In genomic region chr11:34345012-34345804, GRCh38 we compare ENCODE assay signal across 8 cellular contexts. TPM values are rescaled to one million over a fixed set of nuclear protein-coding genes. Genes with fewer than 3 reads are reported as not detected.
DNase-seq lines count a peak whose midpoint lies in the region; ATAC-seq and TF ChIP-seq lines count a peak whose summit lies in the region.

No MANE protein-coding gene starts in this region.

- no TSS peak for BruUV-seq in OCI-LY7 (replicated peaks; lab: Mats Ljungman, UMichigan)

- CTCF ChIA-PET in OCI-LY7 (lab: Charles Lee; ENCODE audit: unreplicated experiment): no interaction called here

- no peaks in the 10 kb centered on the region for H3K27me3 ChIP-seq in Karpas-422 (ENCODE audit: low read length)

- POLR2A ChIA-PET in OCI-LY7 (lab: Charles Lee): interaction anchor here (0.7 to 0.9 kb wide), 2 partner anchors 8 to 12 kb away, joined by 3 to 4 read pairs; no protein-coding TSS in a partner anchor

- H2AFZ ChIP-seq in OCI-LY7 (ENCODE audit: low read length) (no peak overlapping the region), Karpas-422 (ENCODE audit: low read length) (no peak overlapping the region)

- no peak overlapping the region for H3K4me2 ChIP-seq in OCI-LY7 (ENCODE audit: low read length)
- no peak overlapping the region for H3K4me2 ChIP-seq in Karpas-422 (ENCODE audit: low read depth, low read length, poor library complexity, severe bottlenecking)

- H3K9me2 ChIP-seq in OCI-LY7 (ENCODE audit: insufficient read depth, low read length) (no peaks in the 10 kb centered on the region), Karpas-422 (replicated peaks; ENCODE audit: insufficient read depth, low read length) (no peaks in the 10 kb centered on the region)

- no peaks in the 10 kb centered on the region for H3K36me3 ChIP-seq in OCI-LY7 (ENCODE audit: insufficient read depth, low read length)
- no peaks in the 10 kb centered on the region for H3K36me3 ChIP-seq in Karpas-422 (ENCODE audit: insufficient read depth, low read length)

- H3K4me3 ChIP-seq in OCI-LY7 (ENCODE audit: low read depth, low read length, poor library complexity, severe bottlenecking): no peak overlapping the region
- H3K4me3 ChIP-seq in Karpas-422 (ENCODE audit: low read length): no peak overlapping the region

- H3K27ac ChIP-seq in OCI-LY7 (ENCODE audit: low read depth, low read length, poor library complexity, severe bottlenecking): no peak overlapping the region
- no peak overlapping the region for H3K27ac ChIP-seq in Karpas-422 (ENCODE audit: low read length)

- intact Hi-C loops in OCI-LY7 (cut with micrococcal nuclease; ENCODE audit: unreplicated experiment): no loop called here

- no peak overlapping the region for H3K9ac ChIP-seq in Karpas-422 (ENCODE audit: low read length)

- H3K4me1 ChIP-seq in OCI-LY7 (ENCODE audit: insufficient read depth, low read length, poor library complexity, severe bottlenecking): no peaks in the 10 kb centered on the region
- no peaks in the 10 kb centered on the region; the same call in 1 of the 2 replicates for H3K4me1 ChIP-seq in Karpas-422 (ENCODE audit: low read length)

- H4K20me1 ChIP-seq in OCI-LY7 (ENCODE audit: insufficient read depth, low read length) (no peaks in the 10 kb centered on the region), Karpas-422 (ENCODE audit: insufficient read depth, low read depth, low read length) (no peaks in the 10 kb centered on the region)

- H3K9me3 ChIP-seq in OCI-LY7 (ENCODE audit: low read length) (no peaks in the 10 kb centered on the region), Karpas-422 (ENCODE audit: low read length) (no peaks in the 10 kb centered on the region)

- no peak for TF ChIP-seq CTCF in OCI-LY7 (conservative IDR thresholded peaks at IDR 0.05; ENCODE audit: low read length)

- ATAC-seq in HG03354 (IDR thresholded peaks at IDR 0.05; ENCODE audit: poor library complexity, severe bottlenecking, unreplicated experiment): peak; percentile 92

- no peaks in the 10 kb centered on the region for H3K79me2 ChIP-seq in OCI-LY7 (ENCODE audit: insufficient read depth, low read depth, low read length)
- no peaks in the 10 kb centered on the region for H3K79me2 ChIP-seq in Karpas-422 (ENCODE audit: low read length)

- DNase-seq in AG20443 (ENCODE audit: low spot score) (peak; percentile 81), SW480 (ENCODE audit: low spot score) (peak; percentile 82), kidney tubule cell (ENCODE audit: low spot score) (peak; percentile 100), OCI-LY7 (ENCODE audit: low spot score) (no peak), Karpas-422 (no peak)
- DNase-seq in activated CD8-positive, alpha-beta memory T cell treated with anti-CD3 and anti-CD28 coated beads, Interleukin-2, amount 50 U/mL, for 4 hours: no peak
- DNase-seq in activated CD8-positive, alpha-beta memory T cell treated with anti-CD3 and anti-CD28 coated beads, Interleukin-2, amount 50 U/mL, for 48 hours: no peak

RNA-seq across cellular contexts. Expression of gene ABTB2, which starts 12.6 kb away (rescaled TPM):
- total RNA-seq in OCI-LY7 (2014; rRNA removed; shearing (Covaris generic)): 0.09 and 0.36 TPM in 2 replicates
- total RNA-seq in OCI-LY7 (2022): 0.06 and 0.07 TPM in 2 replicates
- not detected in 2 replicates for total RNA-seq in Karpas-422 (2014; rRNA removed; shearing (Covaris generic); ENCODE audit: low replicate concordance)

Comparison
In these comparisons a context has a peak if more than half of its experiments do, and no peak if none do; other contexts are left out.
1. DNase-seq: peak in AG20443 (single experiment), SW480 (single experiment) and kidney tubule cell (single experiment); none in OCI-LY7 (single experiment), activated CD8-positive, alpha-beta memory T cell treated with anti-CD3 and anti-CD28 coated beads, Interleukin-2, amount 50 U/mL, for 4 hours (single experiment), activated CD8-positive, alpha-beta memory T cell treated with anti-CD3 and anti-CD28 coated beads, Interleukin-2, amount 50 U/mL, for 48 hours (single experiment) and Karpas-422 (single experiment).